28 cellular contexts compared by ENCODE assay signal in genomic region chr17:9538626-9539025, GRCh38. TPM values are rescaled to one million over a fixed set of nuclear protein-coding genes. Genes with fewer than 3 reads are reported as not detected.
"Had no signal": no experiment of that assay in that cellular context is flagged by ENCODE, and none has a peak within 500 bp of the region (broad histone marks: within the 10 kb centered on the region; RNA-seq: fewer than 3 reads in every experiment).

No MANE protein-coding gene starts in this region.

- DNase-seq: activated B cell treated with CpG ODN at 0.5 μM for 24 hours; activated CD4-positive, alpha-beta T cell treated with anti-CD3 and anti-CD28 coated beads for 1 hour; activated CD4-positive, alpha-beta T cell treated with anti-CD3 and anti-CD28 coated beads, Interleukin-2, amount 10 ng/mL, durations not matched to agents 24 days and 14 days; activated CD4-positive, alpha-beta T cell treated with anti-CD3 and anti-CD28 coated beads, Interleukin-2, amount 50 U/mL, for 48 hours; activated CD8-positive, alpha-beta memory T cell treated with anti-CD3 and anti-CD28 coated beads, Interleukin-2, amount 10 ng/mL, durations not matched to agents 7 days and 5 days; activated gamma-delta T cell; activated naive CD4-positive, alpha-beta T cell treated with anti-CD3 and anti-CD28 coated beads for 36 hours; activated T-cell treated with anti-CD3 and anti-CD28 coated beads, Interleukin-2, amount 50 U/mL, for 4 hours; amygdala; brain microvascular endothelial cell; cerebellar nuclear complex; NCI-H1092 treated with DMSO at 0.1 percent for 48 hours; NCI-H1417 treated with DMSO at 0.1 percent for 48 hours; NCI-H1694; NCI-H2029 treated with DMSO at 0.1 percent for 48 hours; NCI-H345; NCI-H510A; NCI-H748 treated with DMSO at 0.1 percent for 48 hours; NK-92 treated with Interleukin-12 subunit alpha and Interleukin-12 subunit beta, amount 100 ng/mL, for 24 hours; PC-3; SHP77 had no signal

- H3K9me3 ChIP-seq: SJSA1 had no signal

- H3K4me3 ChIP-seq: cardiac muscle cell, SJSA1 had no signal

- H3K4me3 Mint-ChIP-seq: activated B cell treated with CpG ODN at 0.5 μM for 24 hours; activated CD4-positive, alpha-beta T cell treated with anti-CD3 and anti-CD28 coated beads, Interleukin-2, amount 10 ng/mL, durations not matched to agents 24 days and 14 days; activated CD8-positive, alpha-beta memory T cell treated with anti-CD3 and anti-CD28 coated beads, Interleukin-2, amount 10 ng/mL, durations not matched to agents 7 days and 5 days; activated naive CD4-positive, alpha-beta T cell treated with anti-CD3 and anti-CD28 coated beads for 36 hours; activated naive CD8-positive, alpha-beta T cell; activated T-cell treated with anti-CD3 and anti-CD28 coated beads, Interleukin-2, amount 50 U/mL, for 4 hours; activated T-helper 17 cell treated with anti-CD3 and anti-CD28 coated beads, Interleukin-2, amount 50 U/mL, for 72 hours; T-helper 1 cell treated with Interleukin-12 subunit alpha and Interleukin-12 subunit beta and Interleukin-4 antibody, amounts not matched to agents 30 μg/mL and 1 μg/mL, for 36 hours had no signal

- H3K27ac Mint-ChIP-seq: activated B cell treated with CpG ODN at 0.5 μM for 24 hours; activated CD4-positive, alpha-beta T cell treated with anti-CD3 and anti-CD28 coated beads, Interleukin-2, amount 10 ng/mL, durations not matched to agents 24 days and 14 days; activated CD8-positive, alpha-beta memory T cell treated with anti-CD3 and anti-CD28 coated beads, Interleukin-2, amount 10 ng/mL, durations not matched to agents 7 days and 5 days; activated naive CD4-positive, alpha-beta T cell treated with anti-CD3 and anti-CD28 coated beads for 36 hours; activated naive CD8-positive, alpha-beta T cell; activated T-helper 17 cell treated with anti-CD3 and anti-CD28 coated beads, Interleukin-2, amount 50 U/mL, for 72 hours; T-helper 1 cell treated with Interleukin-12 subunit alpha and Interleukin-12 subunit beta and Interleukin-4 antibody, amounts not matched to agents 30 μg/mL and 1 μg/mL, for 36 hours had no signal

- H3K4me1 Mint-ChIP-seq: activated CD4-positive, alpha-beta T cell treated with anti-CD3 and anti-CD28 coated beads, Interleukin-2, amount 10 ng/mL, durations not matched to agents 24 days and 14 days; activated T-helper 17 cell treated with anti-CD3 and anti-CD28 coated beads, Interleukin-2, amount 50 U/mL, for 72 hours had no signal

- H3K27me3 ChIP-seq: brain microvascular endothelial cell, cardiac muscle cell, SJSA1 had no signal

- H3K9me3 Mint-ChIP-seq: activated B cell treated with CpG ODN at 0.5 μM for 24 hours; activated CD4-positive, alpha-beta T cell treated with anti-CD3 and anti-CD28 coated beads, Interleukin-2, amount 10 ng/mL, durations not matched to agents 24 days and 14 days; activated naive CD4-positive, alpha-beta T cell treated with anti-CD3 and anti-CD28 coated beads for 36 hours; activated T-cell treated with anti-CD3 and anti-CD28 coated beads, Interleukin-2, amount 50 U/mL, for 4 hours; activated T-helper 17 cell treated with anti-CD3 and anti-CD28 coated beads, Interleukin-2, amount 50 U/mL, for 72 hours; T-helper 1 cell treated with Interleukin-12 subunit alpha and Interleukin-12 subunit beta and Interleukin-4 antibody, amounts not matched to agents 30 μg/mL and 1 μg/mL, for 36 hours had no signal

- H3K27ac ChIP-seq: brain microvascular endothelial cell, cardiac muscle cell, KMS-11, SJSA1 had no signal

- H3K4me1 ChIP-seq: SJSA1 had no signal

- ATAC-seq: activated CD8-positive, alpha-beta memory T cell treated with anti-CD3 and anti-CD28 coated beads, Interleukin-2, amount 10 ng/mL, durations not matched to agents 7 days and 5 days; activated T-cell treated with anti-CD3 and anti-CD28 coated beads, Interleukin-2, amount 50 U/mL, for 4 hours; activated T-helper 17 cell treated with anti-CD3 and anti-CD28 coated beads, Interleukin-2, amount 50 U/mL, for 72 hours; PC-3 had no signal

- H3K36me3 ChIP-seq: brain microvascular endothelial cell, cardiac muscle cell, SJSA1 had no signal

- H3K27me3 Mint-ChIP-seq: activated B cell treated with CpG ODN at 0.5 μM for 24 hours; activated CD4-positive, alpha-beta T cell treated with anti-CD3 and anti-CD28 coated beads, Interleukin-2, amount 10 ng/mL, durations not matched to agents 24 days and 14 days; activated CD8-positive, alpha-beta memory T cell treated with anti-CD3 and anti-CD28 coated beads, Interleukin-2, amount 10 ng/mL, durations not matched to agents 7 days and 5 days; activated naive CD8-positive, alpha-beta T cell; activated T-helper 17 cell treated with anti-CD3 and anti-CD28 coated beads, Interleukin-2, amount 50 U/mL, for 72 hours had no signal

RNA-seq across cellular contexts. Expression of gene CFAP52, which starts 37.8 kb away (rescaled TPM):
- total RNA-seq: activated B cell treated with CpG ODN at 0.5 μM for 24 hours; activated CD4-positive, alpha-beta T cell treated with anti-CD3 and anti-CD28 coated beads, Interleukin-2, amount 10 ng/mL, durations not matched to agents 24 days and 14 days; activated CD8-positive, alpha-beta memory T cell treated with anti-CD3 and anti-CD28 coated beads, Interleukin-2, amount 10 ng/mL, durations not matched to agents 7 days and 5 days; activated naive CD4-positive, alpha-beta T cell treated with anti-CD3 and anti-CD28 coated beads for 36 hours; activated T-cell treated with anti-CD3 and anti-CD28 coated beads, Interleukin-2, amount 50 U/mL, for 4 hours; activated T-helper 17 cell treated with anti-CD3 and anti-CD28 coated beads, Interleukin-2, amount 50 U/mL, for 72 hours; cardiac muscle cell; MCF 10A; SJSA1 had no signal
